Comparison of ENCODE assay signal across 20 cellular contexts in the genomic region with DNA sequence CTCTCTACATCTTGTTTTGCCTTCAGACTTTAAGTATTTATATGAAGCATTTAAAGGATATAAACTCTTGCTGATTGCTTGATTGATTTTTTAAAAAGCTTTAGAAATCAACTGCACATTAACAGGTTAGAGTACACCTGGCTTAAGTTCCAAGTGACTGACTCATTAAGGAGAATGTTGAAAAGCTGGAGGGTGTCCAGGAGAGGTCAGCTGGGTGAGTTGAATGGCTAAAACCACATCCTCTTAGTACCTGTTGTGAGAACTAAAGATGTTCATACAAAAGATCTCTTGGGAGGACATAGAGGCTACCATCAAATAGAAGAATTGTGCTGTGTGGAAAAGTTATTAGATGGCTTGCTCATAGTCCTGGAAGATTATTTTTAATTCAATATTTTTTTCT.
DNase-seq lines count a peak whose midpoint lies in the region; ATAC-seq and TF ChIP-seq lines count a peak whose summit lies in the region.
"Had no signal": no experiment of that assay in that cellular context is flagged by ENCODE, and none has a peak within 500 bp of the region (broad histone marks: within the 10 kb centered on the region; RNA-seq: fewer than 3 reads in every experiment).

No MANE protein-coding gene starts in this region.

- peaks cover 16% of the 10 kb centered on the region for H3K9me3 Mint-ChIP-seq in activated naive CD8-positive, alpha-beta T cell treated with anti-CD3 and anti-CD28 coated beads for 36 hours

- no peaks in the 10 kb centered on the region for H3K36me3 Mint-ChIP-seq in activated naive CD8-positive, alpha-beta T cell treated with anti-CD3 and anti-CD28 coated beads for 36 hours
- H3K36me3 Mint-ChIP-seq: activated CD4-positive, alpha-beta memory T cell treated with anti-CD3 and anti-CD28 coated beads for 36 hours had no signal

- no peak overlapping the region for H3K27ac ChIP-seq in left lung
- H3K27ac ChIP-seq: GM23248, vagina, WERI-Rb-1 had no signal

- DNase-seq in EH (ENCODE audit: low read depth) (peak; percentile 6), NCI-H69 (lab: John Stamatoyannopoulos, UW) (peak; percentile 61), choroid plexus epithelial cell (ENCODE audit: low read depth) (peak; percentile 6), left lung (no peak), SIG-M5 treated with dmso at 0.1 percent for 504 hours (lab: John Stamatoyannopoulos, UW; ENCODE audit: unreplicated experiment) (no peak)
- no peak for DNase-seq in activated naive CD8-positive, alpha-beta T cell treated with anti-CD3 and anti-CD28 coated beads for 36 hours
- DNase-seq: activated CD4-positive, alpha-beta memory T cell treated with anti-CD3 and anti-CD28 coated beads for 36 hours; activated naive CD4-positive, alpha-beta T cell treated with anti-CD3 and anti-CD28 coated beads for 36 hours; activated T-cell treated with anti-CD3 and anti-CD28 coated beads, Interleukin-2, amount 50 U/mL, for 1 hour; GM23248; hypothalamus; NCI-H1048; NCI-H2171; stimulated activated CD4-positive, alpha-beta T cell treated with anti-CD3 and anti-CD28 coated beads, Interleukin-1b, Interleukin-23, amount 100 ng/mL, for 48 hours; T-helper 1 cell; WERI-Rb-1 had no signal

- intact Hi-C loops in left lung (cut with DNase I), result no loop called here

- H3K4me3 Mint-ChIP-seq in activated naive CD8-positive, alpha-beta T cell treated with anti-CD3 and anti-CD28 coated beads for 36 hours, result no peak overlapping the region
- H3K4me3 Mint-ChIP-seq: activated CD4-positive, alpha-beta memory T cell treated with anti-CD3 and anti-CD28 coated beads for 36 hours; activated naive CD4-positive, alpha-beta T cell treated with anti-CD3 and anti-CD28 coated beads for 36 hours had no signal

- TF ChIP-seq CTCF in choroid plexus epithelial cell (conservative IDR thresholded peaks at IDR 0.05; ENCODE audit: low read depth, low read length) (no peak), left lung (IDR thresholded peaks at IDR 0.05) (no peak)

- H3K27ac Mint-ChIP-seq in activated naive CD8-positive, alpha-beta T cell treated with anti-CD3 and anti-CD28 coated beads for 36 hours, result no peak overlapping the region
- H3K27ac Mint-ChIP-seq: activated CD4-positive, alpha-beta memory T cell treated with anti-CD3 and anti-CD28 coated beads for 36 hours; activated naive CD4-positive, alpha-beta T cell treated with anti-CD3 and anti-CD28 coated beads for 36 hours had no signal

- peaks cover 0 to 18% of the 10 kb centered on the region in 2 donors for H3K9me3 ChIP-seq in left lung
- H3K9me3 ChIP-seq: vagina had no signal

- ATAC-seq in left lung (peak; percentile 88), HG02588 (IDR thresholded peaks at IDR 0.05; ENCODE audit: unreplicated experiment) (no peak), GM18520 (IDR thresholded peaks at IDR 0.05; ENCODE audit: unreplicated experiment) (no peak)
- ATAC-seq: K562 had no signal

- peaks cover 3% of the 10 kb centered on the region for H3K27me3 Mint-ChIP-seq in activated naive CD8-positive, alpha-beta T cell treated with anti-CD3 and anti-CD28 coated beads for 36 hours
- H3K27me3 Mint-ChIP-seq: activated CD4-positive, alpha-beta memory T cell treated with anti-CD3 and anti-CD28 coated beads for 36 hours had no signal

- H3K4me3 ChIP-seq in choroid plexus epithelial cell (ENCODE audit: low read depth, low read length) (no peak overlapping the region), left lung (no peak overlapping the region)
- H3K4me3 ChIP-seq: GM23248, K562, vagina had no signal

- H3K27me3 ChIP-seq in left lung, result no peaks in the 10 kb centered on the region
- H3K27me3 ChIP-seq: vagina had no signal

- no peaks in the 10 kb centered on the region for H3K4me1 ChIP-seq in left lung
- H3K4me1 ChIP-seq: vagina had no signal

- no peaks in the 10 kb centered on the region for H3K36me3 ChIP-seq in left lung
- H3K36me3 ChIP-seq: vagina, WERI-Rb-1 had no signal

- no peaks in the 10 kb centered on the region for H3K4me1 Mint-ChIP-seq in activated naive CD8-positive, alpha-beta T cell treated with anti-CD3 and anti-CD28 coated beads for 36 hours

Comparison
In these comparisons a context has a peak if more than half of its experiments do, and no peak if none do; other contexts are left out.
1. DNase-seq: peak in EH (single experiment), NCI-H69 (single experiment) and choroid plexus epithelial cell (single experiment); none in left lung (0 of 2), SIG-M5 treated with dmso at 0.1 percent for 504 hours (single experiment) and activated naive CD8-positive, alpha-beta T cell treated with anti-CD3 and anti-CD28 coated beads for 36 hours (single experiment).